In the genomic region with DNA sequence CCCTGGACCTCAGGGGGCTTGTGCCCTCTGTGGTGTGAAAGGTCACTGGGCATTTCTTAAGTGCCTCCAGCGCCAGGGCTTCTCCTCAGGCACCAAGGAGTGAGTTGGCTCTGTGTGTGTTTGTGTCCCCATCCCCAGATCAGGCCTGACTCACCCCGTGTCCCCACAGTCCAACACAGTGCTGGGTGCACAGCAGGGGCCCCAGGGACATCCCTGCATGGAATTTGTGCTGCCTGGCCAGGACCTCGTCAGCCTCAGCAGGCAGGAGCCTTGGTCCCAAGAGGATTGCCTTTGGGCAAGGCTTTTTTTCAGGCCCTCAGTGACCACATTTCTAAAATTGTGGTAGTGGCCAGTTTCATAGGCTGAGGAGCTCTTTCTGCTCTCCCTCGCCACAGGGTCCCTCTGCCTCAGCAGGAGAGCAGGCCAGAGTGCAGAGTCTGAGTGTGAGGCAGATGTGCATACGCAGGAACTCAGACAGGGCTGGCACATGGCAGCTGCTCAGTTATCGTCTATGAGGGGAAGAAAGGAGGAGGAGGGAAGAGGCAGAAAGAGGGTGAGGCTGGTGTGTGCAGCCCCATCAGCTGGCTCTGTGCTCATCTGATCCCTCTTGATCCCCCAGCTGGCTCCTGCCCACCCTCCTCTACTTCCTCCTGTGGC, we compare ENCODE assay signal across 14 cellular contexts.
DNase-seq lines count a peak whose midpoint lies in the region; ATAC-seq and TF ChIP-seq lines count a peak whose summit lies in the region.
"Had no signal": no experiment of that assay in that cellular context is flagged by ENCODE, and none has a peak within 500 bp of the region (broad histone marks: within the 10 kb centered on the region; RNA-seq: fewer than 3 reads in every experiment).

No MANE protein-coding gene starts in this region.

- no peaks in the 10 kb centered on the region for H3K27me3 ChIP-seq in H7 (ENCODE audit: control insufficient read depth, insufficient read depth, low read length)

- ATAC-seq in activated CD4-positive, alpha-beta T cell treated with anti-CD3 and anti-CD28 coated beads for 36 hours = peak; percentile 17
- peak; percentile 46 for ATAC-seq in stimulated activated effector memory CD8-positive, alpha-beta T cell treated with anti-CD3 and anti-CD28 coated beads, Interleukin-12 subunit alpha, Interleukin-12 subunit beta, amount 100 ng/mL, for 72 hours
- ATAC-seq in GM18502 (IDR thresholded peaks at IDR 0.05; ENCODE audit: poor library complexity, unreplicated experiment) = no peak
- ATAC-seq in SK-N-SH treated with all-trans-retinoic acid at 6 μM for 48 hours = no peak

- peaks cover 29% of the 10 kb centered on the region for H3K4me1 Mint-ChIP-seq in activated CD4-positive, alpha-beta T cell treated with anti-CD3 and anti-CD28 coated beads for 36 hours
- H3K4me1 Mint-ChIP-seq in activated T-helper 2 cell treated with anti-CD3 and anti-CD28 coated beads, Interferon-gamma antibody, Interleukin-2, Interleukin-4, amounts not matched to agents 10 μg/mL and 5 μg/mL and 100 μg/mL, durations not matched to agents 14 hours and 24 hours and 36 hours (ENCODE audit: low read depth) = peaks cover 31% of the 10 kb centered on the region
- peaks cover 67% of the 10 kb centered on the region for H3K4me1 Mint-ChIP-seq in stimulated activated effector memory CD8-positive, alpha-beta T cell treated with anti-CD3 and anti-CD28 coated beads, Interleukin-12 subunit alpha, Interleukin-12 subunit beta, amount 100 ng/mL, for 72 hours

- H3K27ac Mint-ChIP-seq in activated CD4-positive, alpha-beta T cell treated with anti-CD3 and anti-CD28 coated beads for 36 hours = no peak overlapping the region
- peak overlapping the region; percentile 50 for H3K27ac Mint-ChIP-seq in activated T-helper 2 cell treated with anti-CD3 and anti-CD28 coated beads, Interferon-gamma antibody, Interleukin-2, Interleukin-4, amounts not matched to agents 10 μg/mL and 5 μg/mL and 100 μg/mL, durations not matched to agents 14 hours and 24 hours and 36 hours
- peak overlapping the region; percentile 74 for H3K27ac Mint-ChIP-seq in stimulated activated effector memory CD8-positive, alpha-beta T cell treated with anti-CD3 and anti-CD28 coated beads, Interleukin-12 subunit alpha, Interleukin-12 subunit beta, amount 100 ng/mL, for 72 hours

- intact Hi-C loops in activated CD4-positive, alpha-beta T cell treated with anti-CD3 and anti-CD28 coated beads for 36 hours (cut with DNase I, micrococcal nuclease) = no loop called here
- intact Hi-C loops in activated T-helper 2 cell treated with anti-CD3 and anti-CD28 coated beads, Interferon-gamma antibody, Interleukin-2, Interleukin-4, amounts not matched to agents 10 μg/mL and 5 μg/mL and 100 μg/mL, durations not matched to agents 14 hours and 24 hours and 36 hours (cut with micrococcal nuclease) = loop anchor here (5.0 kb wide), 1 partner anchor 89 kb away; no protein-coding TSS in a partner anchor

- H3K4me3 ChIP-seq in H7 (ENCODE audit: insufficient read depth, low read depth, low read length) = no peak overlapping the region
- H3K4me3 ChIP-seq: heart right ventricle had no signal

- no peaks in the 10 kb centered on the region for H3K27me3 Mint-ChIP-seq in activated CD4-positive, alpha-beta T cell treated with anti-CD3 and anti-CD28 coated beads for 36 hours
- no peaks in the 10 kb centered on the region for H3K27me3 Mint-ChIP-seq in activated T-helper 2 cell treated with anti-CD3 and anti-CD28 coated beads, Interferon-gamma antibody, Interleukin-2, Interleukin-4, amounts not matched to agents 10 μg/mL and 5 μg/mL and 100 μg/mL, durations not matched to agents 14 hours and 24 hours and 36 hours (ENCODE audit: low read depth)

- H3K36me3 ChIP-seq in H7 (replicated peaks; ENCODE audit: control insufficient read depth, insufficient read depth, low read length) = no peaks in the 10 kb centered on the region
- H3K36me3 ChIP-seq: heart right ventricle had no signal

- no peaks in the 10 kb centered on the region for H3K36me3 Mint-ChIP-seq in activated CD4-positive, alpha-beta T cell treated with anti-CD3 and anti-CD28 coated beads for 36 hours (ENCODE audit: low read depth)
- no peaks in the 10 kb centered on the region for H3K36me3 Mint-ChIP-seq in activated T-helper 2 cell treated with anti-CD3 and anti-CD28 coated beads, Interferon-gamma antibody, Interleukin-2, Interleukin-4, amounts not matched to agents 10 μg/mL and 5 μg/mL and 100 μg/mL, durations not matched to agents 14 hours and 24 hours and 36 hours (ENCODE audit: low read depth)
- peaks cover 6% of the 10 kb centered on the region for H3K36me3 Mint-ChIP-seq in stimulated activated effector memory CD8-positive, alpha-beta T cell treated with anti-CD3 and anti-CD28 coated beads, Interleukin-12 subunit alpha, Interleukin-12 subunit beta, amount 100 ng/mL, for 72 hours

- POLR2A ChIA-PET in activated CD4-positive, alpha-beta T cell treated with anti-CD3 and anti-CD28 coated beads for 36 hours (lab: Charles Lee) = no interaction called here

- no peak for DNase-seq in activated CD4-positive, alpha-beta T cell treated with anti-CD3 and anti-CD28 coated beads for 36 hours
- DNase-seq in activated CD4-positive, alpha-beta T cell treated with anti-CD3 and anti-CD28 coated beads, Interleukin-2, amount 50 U/mL, for 1 hour = no peak
- DNase-seq in MV-4-11 (lab: John Stamatoyannopoulos, UW) (peak; percentile 68), H7 (no peak)
- DNase-seq in activated T-helper 2 cell treated with anti-CD3 and anti-CD28 coated beads, Interferon-gamma antibody, Interleukin-2, Interleukin-4, amounts not matched to agents 10 μg/mL and 5 μg/mL and 100 μg/mL, durations not matched to agents 14 hours and 24 hours and 36 hours (ENCODE audit: low spot score) = no peak
- DNase-seq in stimulated activated effector memory CD8-positive, alpha-beta T cell treated with anti-CD3 and anti-CD28 coated beads, Interleukin-12 subunit alpha, Interleukin-12 subunit beta, amount 100 ng/mL, for 72 hours (ENCODE audit: low spot score in 2 of 2) = no peak
- DNase-seq: activated CD4-positive, alpha-beta T cell treated with anti-CD3 and anti-CD28 coated beads for 4 hours; effector CD8-positive, alpha-beta T cell; GF-D8; mesendoderm; NCI-H1436 had no signal

- CTCF ChIA-PET in activated CD4-positive, alpha-beta T cell treated with anti-CD3 and anti-CD28 coated beads for 36 hours (lab: Charles Lee) = interaction anchor here (1.0 to 1.8 kb wide), 2 partner anchors 9 to 40 kb away, joined by 3 to 4 read pairs; no protein-coding TSS in a partner anchor

- no peak overlapping the region for H3K4me3 Mint-ChIP-seq in activated CD4-positive, alpha-beta T cell treated with anti-CD3 and anti-CD28 coated beads for 36 hours
- no peak overlapping the region for H3K4me3 Mint-ChIP-seq in activated T-helper 2 cell treated with anti-CD3 and anti-CD28 coated beads, Interferon-gamma antibody, Interleukin-2, Interleukin-4, amounts not matched to agents 10 μg/mL and 5 μg/mL and 100 μg/mL, durations not matched to agents 14 hours and 24 hours and 36 hours (ENCODE audit: low read depth)
- H3K4me3 Mint-ChIP-seq in stimulated activated effector memory CD8-positive, alpha-beta T cell treated with anti-CD3 and anti-CD28 coated beads, Interleukin-12 subunit alpha, Interleukin-12 subunit beta, amount 100 ng/mL, for 72 hours = peak overlapping the region; percentile 39

- H3K9me3 Mint-ChIP-seq in activated CD4-positive, alpha-beta T cell treated with anti-CD3 and anti-CD28 coated beads for 36 hours (ENCODE audit: low read depth) = no peaks in the 10 kb centered on the region
- H3K9me3 Mint-ChIP-seq in activated T-helper 2 cell treated with anti-CD3 and anti-CD28 coated beads, Interferon-gamma antibody, Interleukin-2, Interleukin-4, amounts not matched to agents 10 μg/mL and 5 μg/mL and 100 μg/mL, durations not matched to agents 14 hours and 24 hours and 36 hours = no peaks in the 10 kb centered on the region
- no peaks in the 10 kb centered on the region for H3K9me3 Mint-ChIP-seq in stimulated activated effector memory CD8-positive, alpha-beta T cell treated with anti-CD3 and anti-CD28 coated beads, Interleukin-12 subunit alpha, Interleukin-12 subunit beta, amount 100 ng/mL, for 72 hours

TF ChIP-seq in SK-N-SH treated with all-trans-retinoic acid at 6 μM for 48 hours, 23 proteins besides CTCF, POLR2A, EP300 and RAD21 (continues in another document):
- no peak for TF ChIP-seq ZNF8 (CRISPR knock-in tag; IDR thresholded peaks at IDR 0.05)
- no peak for TF ChIP-seq ARNTL (CRISPR knock-in tag; IDR thresholded peaks at IDR 0.05; ENCODE audit: borderline replicate concordance, low read depth)
- no peak for TF ChIP-seq TCF4 (CRISPR knock-in tag; IDR thresholded peaks at IDR 0.05; ENCODE audit: borderline replicate concordance)
- TF ChIP-seq, protein P1, sequence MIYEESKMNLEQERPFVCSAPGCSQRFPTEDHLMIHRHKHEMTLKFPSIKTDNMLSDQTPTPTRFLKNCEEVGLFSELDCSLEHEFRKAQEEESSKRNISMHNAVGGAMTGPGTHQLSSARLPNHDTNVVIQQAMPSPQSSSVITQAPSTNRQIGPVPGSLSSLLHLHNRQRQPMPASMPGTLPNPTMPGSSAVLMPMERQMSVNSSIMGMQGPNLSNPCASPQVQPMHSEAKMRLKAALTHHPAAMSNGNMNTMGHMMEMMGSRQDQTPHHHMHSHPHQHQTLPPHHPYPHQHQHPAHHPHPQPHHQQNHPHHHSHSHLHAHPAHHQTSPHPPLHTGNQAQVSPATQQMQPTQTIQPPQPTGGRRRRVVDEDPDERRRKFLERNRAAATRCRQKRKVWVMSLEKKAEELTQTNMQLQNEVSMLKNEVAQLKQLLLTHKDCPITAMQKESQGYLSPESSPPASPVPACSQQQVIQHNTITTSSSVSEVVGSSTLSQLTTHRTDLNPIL (CRISPR knock-in tag; IDR thresholded peaks at IDR 0.05; ENCODE audit: low read depth) = no peak
- TF ChIP-seq GLIS3 (CRISPR knock-in tag; IDR thresholded peaks at IDR 0.05) = no peak
- TF ChIP-seq, protein P2, sequence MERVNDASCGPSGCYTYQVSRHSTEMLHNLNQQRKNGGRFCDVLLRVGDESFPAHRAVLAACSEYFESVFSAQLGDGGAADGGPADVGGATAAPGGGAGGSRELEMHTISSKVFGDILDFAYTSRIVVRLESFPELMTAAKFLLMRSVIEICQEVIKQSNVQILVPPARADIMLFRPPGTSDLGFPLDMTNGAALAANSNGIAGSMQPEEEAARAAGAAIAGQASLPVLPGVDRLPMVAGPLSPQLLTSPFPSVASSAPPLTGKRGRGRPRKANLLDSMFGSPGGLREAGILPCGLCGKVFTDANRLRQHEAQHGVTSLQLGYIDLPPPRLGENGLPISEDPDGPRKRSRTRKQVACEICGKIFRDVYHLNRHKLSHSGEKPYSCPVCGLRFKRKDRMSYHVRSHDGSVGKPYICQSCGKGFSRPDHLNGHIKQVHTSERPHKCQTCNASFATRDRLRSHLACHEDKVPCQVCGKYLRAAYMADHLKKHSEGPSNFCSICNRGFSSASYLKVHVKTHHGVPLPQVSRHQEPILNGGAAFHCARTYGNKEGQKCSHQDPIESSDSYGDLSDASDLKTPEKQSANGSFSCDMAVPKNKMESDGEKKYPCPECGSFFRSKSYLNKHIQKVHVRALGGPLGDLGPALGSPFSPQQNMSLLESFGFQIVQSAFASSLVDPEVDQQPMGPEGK (CRISPR knock-in tag; IDR thresholded peaks at IDR 0.05; ENCODE audit: borderline replicate concordance) = no peak
- TF ChIP-seq ESRRG (CRISPR knock-in tag; IDR thresholded peaks at IDR 0.05) = no peak
- TF ChIP-seq ZC3H10 (CRISPR knock-in tag; IDR thresholded peaks at IDR 0.05) = no peak
- TF ChIP-seq CSDC2 (CRISPR knock-in tag; IDR thresholded peaks at IDR 0.05) = no peak

Comparison
In these comparisons a context has a peak if more than half of its experiments do, and no peak if none do; other contexts are left out.
1. ATAC-seq: peak in activated CD4-positive, alpha-beta T cell treated with anti-CD3 and anti-CD28 coated beads for 36 hours (single experiment) and stimulated activated effector memory CD8-positive, alpha-beta T cell treated with anti-CD3 and anti-CD28 coated beads, Interleukin-12 subunit alpha, Interleukin-12 subunit beta, amount 100 ng/mL, for 72 hours (single experiment); none in GM18502 (single experiment) and SK-N-SH treated with all-trans-retinoic acid at 6 μM for 48 hours (single experiment).